Comparison of ENCODE assay signal across 9 cellular contexts in genomic region chr1:243230914-243231313, GRCh38. TPM values are rescaled to one million over a fixed set of nuclear protein-coding genes. Genes with fewer than 3 reads are reported as not detected.
A peak's percentile ranks its signal among the peaks of the same experiment; 100 is the strongest.
DNase-seq lines count a peak whose midpoint lies in the region; ATAC-seq, FAIRE-seq and TF ChIP-seq lines count a peak whose summit lies in the region.
"Had no signal": no experiment of that assay in that cellular context is flagged by ENCODE, and none has a peak within 500 bp of the region (broad histone marks: within the 10 kb centered on the region; RNA-seq: fewer than 3 reads in every experiment).

No MANE protein-coding gene starts in this region.

- no peaks in the 10 kb centered on the region for H3K27me3 Mint-ChIP-seq in chondrocyte (ENCODE audit: low read depth)

- peaks cover 20% of the 10 kb centered on the region for H3K36me3 Mint-ChIP-seq in chondrocyte (ENCODE audit: low read depth)

- in situ Hi-C loops in Caki2 (cut with HindIII; ENCODE audit: low pct_unique_long_range_greater_than_20kb, low sequenced_read_pairs) (no loop called here), KBM-7 (cut with MboI; ENCODE audit: low pct_unique_long_range_greater_than_20kb, low sequenced_read_pairs) (no loop called here)

- peaks cover 46% of the 10 kb centered on the region for H3K4me1 Mint-ChIP-seq in chondrocyte (ENCODE audit: low read depth)

- peaks cover 23% of the 10 kb centered on the region for H3K9me3 Mint-ChIP-seq in chondrocyte (ENCODE audit: low read depth)

- H3K27ac Mint-ChIP-seq in chondrocyte (ENCODE audit: unreplicated experiment), result no peak overlapping the region

- FAIRE-seq in RCC 7860 (lab: Jason Lieb, UNC), result no peak

- H3K4me3 Mint-ChIP-seq in chondrocyte (ENCODE audit: unreplicated experiment), result no peak overlapping the region

- ATAC-seq in stimulated activated naive CD8-positive, alpha-beta T cell treated with anti-CD3 and anti-CD28 coated beads, Interleukin-15, Interleukin-2, amounts not matched to agents 100 U/mL and 50 U/mL, for 24 hours, result no peak
- ATAC-seq in HG03095 (IDR thresholded peaks at IDR 0.05; ENCODE audit: unreplicated experiment), result no peak

- TF ChIP-seq CTCF in fibroblast of pulmonary artery (IDR thresholded peaks at IDR 0.05; ENCODE audit: low read length, missing control alignments) (no peak), chondrocyte (IDR thresholded peaks at IDR 0.05) (no peak)

- H3K4me3 ChIP-seq in fibroblast of pulmonary artery (replicated peaks; ENCODE audit: low read depth, low read length), result no peak overlapping the region

- DNase-seq in Caki2 (ENCODE audit: low read depth) (peak; percentile 33), KBM-7 (peak; percentile 44), RCC 7860 (ENCODE audit: low spot score) (peak; percentile 56), fibroblast of pulmonary artery (ENCODE audit: low read depth) (peak; percentile 35), chondrocyte (ENCODE audit: low spot score) (no peak), mesenteric fat pad (ENCODE audit: low spot score) (no peak)
- DNase-seq in stimulated activated naive CD8-positive, alpha-beta T cell treated with anti-CD3 and anti-CD28 coated beads, Interleukin-15, Interleukin-2, amounts not matched to agents 100 U/mL and 50 U/mL, for 24 hours, result no peak
- DNase-seq: effector CD4-positive, alpha-beta T cell had no signal

RNA-seq across cellular contexts. Expression of gene CEP170, which starts 24.2 kb away (rescaled TPM):
- total RNA-seq in Caki2 (2014; rRNA removed; shearing (Covaris generic); ENCODE audit: low replicate concordance), result 17.2 and 29.5 TPM in 2 replicates
- total RNA-seq in chondrocyte (101 to 109 TPM (median 108 TPM) in 3 replicates), mesenteric fat pad (68.8 TPM)

RNA-seq across cellular contexts. Expression of gene SDCCAG8, which starts 24.9 kb away (rescaled TPM):
- 14.2 and 22.2 TPM in 2 replicates for total RNA-seq in Caki2 (2014; rRNA removed; shearing (Covaris generic); ENCODE audit: low replicate concordance)
- 19.8 to 26.5 TPM (median 24.9 TPM) in 3 replicates for total RNA-seq in chondrocyte
- 41.7 TPM for total RNA-seq in mesenteric fat pad

Comparison
In these comparisons a context has a peak if more than half of its experiments do, and no peak if none do; other contexts are left out.
1. DNase-seq: peak in Caki2 (single experiment), KBM-7 (single experiment), RCC 7860 (single experiment) and fibroblast of pulmonary artery (single experiment); none in stimulated activated naive CD8-positive, alpha-beta T cell treated with anti-CD3 and anti-CD28 coated beads, Interleukin-15, Interleukin-2, amounts not matched to agents 100 U/mL and 50 U/mL, for 24 hours (single experiment), chondrocyte (single experiment) and mesenteric fat pad (single experiment).